8 cellular contexts compared by ENCODE assay signal in the genomic region with DNA sequence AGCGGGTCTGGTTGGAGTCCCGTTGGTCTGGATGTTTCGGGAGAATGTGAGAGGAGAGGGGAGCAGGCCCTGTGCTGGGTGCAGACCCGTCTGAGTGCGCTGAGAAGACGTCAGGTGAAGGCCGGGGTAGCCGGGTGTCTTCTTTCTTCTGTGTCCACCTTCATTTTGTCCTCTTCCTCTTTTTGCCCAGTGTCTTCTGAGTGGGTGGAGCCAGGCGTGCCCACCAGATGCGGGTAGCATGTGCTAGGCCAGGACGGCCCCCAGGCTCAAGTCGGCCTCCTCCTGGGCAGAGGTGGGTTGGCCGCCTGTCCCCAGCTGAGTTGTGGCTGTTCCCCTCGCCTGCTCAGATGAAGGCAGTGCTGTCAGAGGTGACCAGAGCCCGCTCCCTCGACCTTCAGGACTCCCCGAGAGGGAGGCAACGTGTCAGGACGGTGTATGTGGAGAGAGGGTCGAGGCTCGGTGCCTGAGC. TPM values are rescaled to one million over a fixed set of nuclear protein-coding genes. Genes with fewer than 3 reads are reported as not detected.
A peak's percentile ranks its signal among the peaks of the same experiment; 100 is the strongest.
DNase-seq lines count a peak whose midpoint lies in the region; ATAC-seq and TF ChIP-seq lines count a peak whose summit lies in the region.

No MANE protein-coding gene starts in this region.

- CTCF ChIA-PET in activated CD8-positive, alpha-beta memory T cell treated with anti-CD3 and anti-CD28 coated beads, Interleukin-2, amount 10 ng/mL, durations not matched to agents 7 days and 5 days (lab: Charles Lee), result interaction anchor here (1.9 to 2.5 kb wide), 3 partner anchors 34 to 302 kb away, joined by 12 to 28 read pairs (median 16); no protein-coding TSS in a partner anchor
- CTCF ChIA-PET in activated CD8-positive, alpha-beta T cell treated with anti-CD3 and anti-CD28 coated beads, Interleukin-2, amount 10 ng/mL, durations not matched to agents 7 days and 5 days (lab: Charles Lee), result interaction anchor here (1.8 to 2.3 kb wide), 2 partner anchors 118 to 301 kb away, joined by 5 to 12 read pairs; no protein-coding TSS in a partner anchor

- 86 to 90% methylated on average over 21 of the region's 21 CpGs for WGBS in lung, 2 donors

- H3K27me3 ChIP-seq in lung (ENCODE audit: control insufficient read depth, insufficient read depth), result no peaks in the 10 kb centered on the region
- peaks cover 0 to 4% (median 0%) of the 10 kb centered on the region in 5 donors for H3K27me3 ChIP-seq in subcutaneous abdominal adipose tissue (ENCODE audit: control insufficient read depth in 5 of 5, insufficient read depth in 4 of 5, low read length in 5 of 5)

- ATAC-seq in activated CD8-positive, alpha-beta memory T cell treated with anti-CD3 and anti-CD28 coated beads, Interleukin-2, amount 10 ng/mL, durations not matched to agents 7 days and 5 days, result no peak
- ATAC-seq in activated CD8-positive, alpha-beta T cell treated with anti-CD3 and anti-CD28 coated beads, Interleukin-2, amount 10 ng/mL, durations not matched to agents 7 days and 5 days, result no peak
- ATAC-seq in lung (ENCODE audit: insufficient read depth, low FRiP score) (no peak), GM19455 (IDR thresholded peaks at IDR 0.05; ENCODE audit: unreplicated experiment) (no peak)

- H3K36me3 Mint-ChIP-seq in activated CD8-positive, alpha-beta memory T cell treated with anti-CD3 and anti-CD28 coated beads, Interleukin-2, amount 10 ng/mL, durations not matched to agents 7 days and 5 days, result peaks cover 28% of the 10 kb centered on the region
- peaks cover 12% of the 10 kb centered on the region for H3K36me3 Mint-ChIP-seq in activated CD8-positive, alpha-beta T cell treated with anti-CD3 and anti-CD28 coated beads, Interleukin-2, amount 10 ng/mL, durations not matched to agents 7 days and 5 days (ENCODE audit: low read depth)

- POLR2A ChIA-PET in activated CD8-positive, alpha-beta T cell treated with anti-CD3 and anti-CD28 coated beads, Interleukin-2, amount 10 ng/mL, durations not matched to agents 7 days and 5 days (lab: Charles Lee), result interaction anchor here (1.3 kb wide), 1 partner anchor 117 kb away, joined by 5 read pairs; no protein-coding TSS in a partner anchor

- H3K36me3 ChIP-seq in lung (ENCODE audit: control insufficient read depth in 2 of 2, insufficient read depth in 2 of 2, low read length in 2 of 2) (peaks cover 0 to 20% of the 10 kb centered on the region in 2 donors), subcutaneous abdominal adipose tissue (ENCODE audit: control insufficient read depth in 5 of 5, insufficient read depth in 5 of 5, low read length in 5 of 5) (peaks cover 0 to 38% (median 21%) of the 10 kb centered on the region in 5 donors)

- H3K9ac ChIP-seq in subcutaneous abdominal adipose tissue (ENCODE audit: low read length in 5 of 5), result peak overlapping the region in 3 of 5 donors; percentile 44 to 78 (median 45)

- peak overlapping the region; percentile 34 to 70 for H3K27ac ChIP-seq in lung (ENCODE audit: low read depth in 1 of 2, low read length in 1 of 2)
- H3K27ac ChIP-seq in subcutaneous abdominal adipose tissue (ENCODE audit: low read depth, low read length), result peak overlapping the region; percentile 86

- H3K4me1 ChIP-seq in lung (ENCODE audit: control insufficient read depth in 2 of 2, insufficient read depth in 2 of 2, low read length in 2 of 2), result peaks cover 0 to 28% of the 10 kb centered on the region in 2 donors
- H3K4me1 ChIP-seq in subcutaneous abdominal adipose tissue (ENCODE audit: control insufficient read depth in 5 of 5, insufficient read depth in 5 of 5, low read length in 5 of 5), result peaks cover 8 to 83% (median 77%) of the 10 kb centered on the region in 5 donors

- H3K9me3 ChIP-seq in lung (ENCODE audit: control insufficient read depth in 2 of 2, insufficient read depth in 1 of 2, low read length in 1 of 2) (no peaks in the 10 kb centered on the region), subcutaneous abdominal adipose tissue (ENCODE audit: control insufficient read depth in 5 of 5, low read length in 5 of 5) (no peaks in the 10 kb centered on the region)

- H3K27ac Mint-ChIP-seq in activated CD8-positive, alpha-beta memory T cell treated with anti-CD3 and anti-CD28 coated beads, Interleukin-2, amount 10 ng/mL, durations not matched to agents 7 days and 5 days, result peak overlapping the region; percentile 92
- H3K27ac Mint-ChIP-seq in activated CD8-positive, alpha-beta T cell treated with anti-CD3 and anti-CD28 coated beads, Interleukin-2, amount 10 ng/mL, durations not matched to agents 7 days and 5 days, result peak overlapping the region; percentile 80

- TF ChIP-seq CTCF in lung (IDR thresholded peaks at IDR 0.05; ENCODE audit: control extremely low read depth, extremely low read depth), result no peak

- peaks cover 7% of the 10 kb centered on the region for H3K27me3 Mint-ChIP-seq in activated CD8-positive, alpha-beta memory T cell treated with anti-CD3 and anti-CD28 coated beads, Interleukin-2, amount 10 ng/mL, durations not matched to agents 7 days and 5 days
- H3K27me3 Mint-ChIP-seq in activated CD8-positive, alpha-beta T cell treated with anti-CD3 and anti-CD28 coated beads, Interleukin-2, amount 10 ng/mL, durations not matched to agents 7 days and 5 days (ENCODE audit: low read depth), result peaks cover 12% of the 10 kb centered on the region

- no peaks in the 10 kb centered on the region for H3K9me3 Mint-ChIP-seq in activated CD8-positive, alpha-beta memory T cell treated with anti-CD3 and anti-CD28 coated beads, Interleukin-2, amount 10 ng/mL, durations not matched to agents 7 days and 5 days (ENCODE audit: low read depth)
- H3K9me3 Mint-ChIP-seq in activated CD8-positive, alpha-beta T cell treated with anti-CD3 and anti-CD28 coated beads, Interleukin-2, amount 10 ng/mL, durations not matched to agents 7 days and 5 days (ENCODE audit: insufficient read depth), result no peaks in the 10 kb centered on the region

- peak overlapping the region; percentile 75 for H3K4me3 Mint-ChIP-seq in activated CD8-positive, alpha-beta memory T cell treated with anti-CD3 and anti-CD28 coated beads, Interleukin-2, amount 10 ng/mL, durations not matched to agents 7 days and 5 days
- peak overlapping the region; percentile 55 for H3K4me3 Mint-ChIP-seq in activated CD8-positive, alpha-beta T cell treated with anti-CD3 and anti-CD28 coated beads, Interleukin-2, amount 10 ng/mL, durations not matched to agents 7 days and 5 days

- H3K4me3 ChIP-seq in lung, result no peak overlapping the region
- peak overlapping the region; percentile 15 to 81 (median 70) for H3K4me3 ChIP-seq in subcutaneous abdominal adipose tissue (ENCODE audit: low read depth in 1 of 5, low read length in 5 of 5)

- DNase-seq in activated CD8-positive, alpha-beta memory T cell treated with anti-CD3 and anti-CD28 coated beads, Interleukin-2, amount 10 ng/mL, durations not matched to agents 7 days and 5 days, result no peak
- DNase-seq in activated CD8-positive, alpha-beta memory T cell treated with anti-CD3 and anti-CD28 coated beads, Interleukin-2, amount 50 U/mL, for 4 hours, result no peak
- no peak for DNase-seq in activated CD8-positive, alpha-beta T cell treated with anti-CD3 and anti-CD28 coated beads, Interleukin-2, amount 10 ng/mL, durations not matched to agents 7 days and 5 days
- DNase-seq in lung (ENCODE audit: low spot score) (no peak), OCI-M2 (lab: John Stamatoyannopoulos, UW; ENCODE audit: unreplicated experiment) (no peak)
- DNase-seq in NK-92 treated with Interleukin-12 subunit alpha and Interleukin-12 subunit beta, amount 100 ng/mL, for 24 hours (lab: John Stamatoyannopoulos, UW), result no peak

- H3K4me1 Mint-ChIP-seq in activated CD8-positive, alpha-beta memory T cell treated with anti-CD3 and anti-CD28 coated beads, Interleukin-2, amount 10 ng/mL, durations not matched to agents 7 days and 5 days, result peaks cover 55% of the 10 kb centered on the region
- H3K4me1 Mint-ChIP-seq in activated CD8-positive, alpha-beta T cell treated with anti-CD3 and anti-CD28 coated beads, Interleukin-2, amount 10 ng/mL, durations not matched to agents 7 days and 5 days (ENCODE audit: low read depth), result peaks cover 39% of the 10 kb centered on the region

RNA-seq across cellular contexts. Expression of gene METRNL, which starts 3.5 kb away (rescaled TPM):
- 10 to 100 TPM; 42.9 to 49.9 TPM for total RNA-seq in activated CD8-positive, alpha-beta memory T cell treated with anti-CD3 and anti-CD28 coated beads, Interleukin-2, amount 10 ng/mL, durations not matched to agents 7 days and 5 days
- total RNA-seq in activated CD8-positive, alpha-beta T cell treated with anti-CD3 and anti-CD28 coated beads, Interleukin-2, amount 10 ng/mL, durations not matched to agents 7 days and 5 days, result 1 to 10 TPM; 3.0 to 4.8 TPM
- total RNA-seq in lung, result 10 to 100 TPM; 48.9 to 81.1 TPM
- polyA plus RNA-seq in lung, result 100 to 1,000 TPM in 1 of 2 donors, 10 to 100 TPM in 1; 48.2 to 181 TPM

Comparison
In these comparisons a context has a peak if more than half of its experiments do, and no peak if none do; other contexts are left out.
1. RNA of gene METRNL, which starts 3.5 kb away (total RNA-seq): 48.9 to 81.1 TPM in lung and 42.9 to 49.9 TPM in activated CD8-positive, alpha-beta memory T cell treated with anti-CD3 and anti-CD28 coated beads, Interleukin-2, amount 10 ng/mL, durations not matched to agents 7 days and 5 days; 3.0 to 4.8 TPM in activated CD8-positive, alpha-beta T cell treated with anti-CD3 and anti-CD28 coated beads, Interleukin-2, amount 10 ng/mL, durations not matched to agents 7 days and 5 days; every median in the first group is over 4 times any median in the second.